ENCODE assay signal across 8 cellular contexts in the genomic region with DNA sequence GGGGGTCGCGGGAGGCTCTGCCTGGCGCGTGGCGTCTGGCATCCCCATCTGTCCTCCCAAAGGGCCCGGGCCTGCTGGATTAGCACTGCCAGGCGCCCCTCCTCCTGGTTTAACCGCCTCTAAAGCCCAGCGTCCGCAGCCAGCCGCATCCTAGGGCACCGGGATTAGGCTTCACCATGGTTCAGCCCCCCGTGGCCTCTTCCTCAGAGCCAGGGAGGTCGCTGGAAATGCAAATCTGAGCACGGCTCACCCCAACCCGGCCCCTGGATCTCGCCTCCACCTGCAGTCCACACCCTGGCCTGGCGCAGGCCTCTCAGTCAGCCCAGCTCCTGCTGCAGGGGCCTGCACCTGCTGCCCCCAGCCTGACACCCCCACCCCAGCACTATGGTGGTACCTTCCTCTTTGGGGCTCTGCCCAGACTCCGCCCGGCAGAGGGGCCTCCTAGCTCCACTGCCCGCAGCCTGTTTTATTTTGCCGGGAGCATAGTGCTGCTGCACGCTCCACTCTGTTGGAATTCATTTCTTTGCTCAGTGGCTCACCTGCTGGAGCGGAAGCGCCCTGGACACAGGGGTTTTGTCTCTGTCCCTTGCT. TPM values are rescaled to one million over a fixed set of nuclear protein-coding genes. Genes with fewer than 3 reads are reported as not detected.
A peak's percentile ranks its signal among the peaks of the same experiment; 100 is the strongest.
DNase-seq lines count a peak whose midpoint lies in the region; ATAC-seq, FAIRE-seq and TF ChIP-seq lines count a peak whose summit lies in the region.

No MANE protein-coding gene starts in this region.

- H3K79me2 ChIP-seq in H1 (ENCODE audit: control insufficient read depth in 1 of 2, insufficient read depth in 2 of 2, low read length in 2 of 2), result no peaks in the 10 kb centered on the region

- peak overlapping the region; percentile 71 for H4K8ac ChIP-seq in H1 (ENCODE audit: extremely low read depth, insufficient read depth, low read length)

- H3K9me3 Mint-ChIP-seq in activated T-cell treated with anti-CD3 and anti-CD28 coated beads, Interleukin-2, amount 50 U/mL, for 24 hours, result no peaks in the 10 kb centered on the region

- WGBS in H1 (ENCODE audit: extremely low coverage in 1 of 2, insufficient coverage in 1 of 2, insufficient read length in 1 of 2, insufficient replicate concordance in 2 of 2, low coverage in 1 of 2, low lambda C conversion rate in 2 of 2, missing lambda C conversion rate in 1 of 2), 2 experiments, result 13% methylated on average over 17 of the region's 25 CpGs; no CpG with 5 or more reads in 1 of the 2 experiments
- 50 to 63% (median 63%) methylated on average over 15 to 25 of the region's 25 CpGs for WGBS in psoas muscle, 3 donors

- no peak overlapping the region for H2AFZ ChIP-seq in H1 (ENCODE audit: low read length)

- H3K36me3 ChIP-seq in H1 (ENCODE audit: control insufficient read depth in 2 of 4, insufficient read depth in 4 of 4, low read length in 3 of 4), result peaks cover 0 to 4% (median 0%) of the 10 kb centered on the region in 4 experiments; a peak in 2 of 8 replicates
- H3K36me3 ChIP-seq in psoas muscle (ENCODE audit: insufficient read depth in 1 of 2, low read depth in 1 of 2), result no peaks in the 10 kb centered on the region
- no peaks in the 10 kb centered on the region for H3K36me3 ChIP-seq in mucosa of descending colon (ENCODE audit: low read depth)

- POLR2A ChIA-PET in H1 (lab: Charles Lee; ENCODE audit: partially characterized antibody), result interaction anchor here (0.9 to 2.7 kb wide), 11 partner anchors 8 to 82 kb away, joined by 3 to 9 read pairs (median 4); partner anchors contain the start of gene PRELID3A

- H3K27me3 ChIP-seq in H1 (replicated peaks in 1 of 4; ENCODE audit: control insufficient read depth in 3 of 4, extremely low read depth in 1 of 4, insufficient read depth in 3 of 4, low read length in 3 of 4), result no peaks in the 10 kb centered on the region
- H3K27me3 ChIP-seq in psoas muscle (ENCODE audit: insufficient read depth in 3 of 3, low read length in 2 of 3), result peaks cover 0 to 8% (median 8%) of the 10 kb centered on the region in 3 donors

- 0 out of 4 replicates have a peak, but pooled peaks of 1 of the 2 experiments have one; percentile 10 for TF ChIP-seq RAD21 in H1 (IDR thresholded peaks at IDR 0.05 in 1 of 2, conservative IDR thresholded peaks at IDR 0.05 in 1 of 2; ENCODE audit: low read depth in 2 of 2, low read length in 2 of 2)

- peak overlapping the region; percentile 76 to 84 for H3K4me2 ChIP-seq in H1 (ENCODE audit: insufficient read depth in 1 of 2, low read depth in 2 of 2, low read length in 2 of 2)

- ATAC-seq in psoas muscle (no peak), mucosa of descending colon (no peak), GM19324 (IDR thresholded peaks at IDR 0.05; ENCODE audit: low FRiP score, unreplicated experiment) (no peak), GM18907 (IDR thresholded peaks at IDR 0.05; ENCODE audit: unreplicated experiment) (no peak)

- H2BK15ac ChIP-seq in H1 (ENCODE audit: low read length), result no peak overlapping the region

- DNase-seq in activated T-cell treated with anti-CD3 and anti-CD28 coated beads, Interleukin-2, amount 50 U/mL, for 24 hours, result no peak
- DNase-seq in activated T-cell treated with anti-CD3 and anti-CD28 coated beads, Interleukin-2, amount 50 U/mL, for 48 hours, result no peak
- DNase-seq in NCI-H69 (lab: John Stamatoyannopoulos, UW) (peak; percentile 75), H1 (ENCODE audit: low read depth in 1 of 2, low spot score in 2 of 2) (peak in 1 of 2 experiments; percentile 83), psoas muscle (no peak), mucosa of descending colon (no peak)

- no peak overlapping the region for H3K14ac ChIP-seq in H1 (ENCODE audit: insufficient read length)

- H2AK5ac ChIP-seq in H1 (ENCODE audit: low read depth, low read length), result no peak overlapping the region

- no peak overlapping the region for H3K4ac ChIP-seq in H1 (replicated peaks; ENCODE audit: insufficient read length, low read depth, low read length)

- no peak overlapping the region for H2BK120ac ChIP-seq in H1 (replicated peaks; ENCODE audit: low read depth, low read length)

- no peak for FAIRE-seq in H1 (lab: Jason Lieb, UNC)

- H3K9ac ChIP-seq in H1 (replicated peaks in 1 of 4; ENCODE audit: extremely low read depth in 1 of 4, low read depth in 3 of 4, low read length in 3 of 4), result 0 out of 7 replicates have a peak overlapping the region, but pooled peaks of 3 of the 4 experiments have one; percentile 29 to 52 (median 48)

- H3K23ac ChIP-seq in H1 (ENCODE audit: insufficient read length), result no peak overlapping the region

- TF ChIP-seq EP300 in H1 (IDR thresholded peaks at IDR 0.05; ENCODE audit: borderline replicate concordance in 1 of 2, low read depth in 2 of 2, low read length in 2 of 2), result peak in 1 of 2 experiments; percentile 94; a peak in 2 of 3 replicates

- CTCF ChIA-PET in H1 (lab: Charles Lee; ENCODE audit: partially characterized antibody), result interaction anchor here (0.6 to 5.5 kb wide), 6 partner anchors 8 to 113 kb away, joined by 3 to 40 read pairs (median 3); no protein-coding TSS in a partner anchor

- no peak overlapping the region for H2BK20ac ChIP-seq in H1 (ENCODE audit: low read length)

- no peaks in the 10 kb centered on the region for H3K79me1 ChIP-seq in H1 (ENCODE audit: low read depth, low read length)

- H3K36me3 Mint-ChIP-seq in activated T-cell treated with anti-CD3 and anti-CD28 coated beads, Interleukin-2, amount 50 U/mL, for 24 hours (ENCODE audit: low read depth), result peaks cover 2% of the 10 kb centered on the region

- 0 out of 2 replicates have a peak overlapping the region, but pooled peaks have one; percentile 27 for H3K18ac ChIP-seq in H1 (ENCODE audit: extremely low read depth, low read length)

- no peaks in the 10 kb centered on the region for H3K9me3 ChIP-seq in H1 (ENCODE audit: insufficient read depth in 2 of 2, low read depth in 1 of 2, low read length in 1 of 2)
- H3K9me3 ChIP-seq in psoas muscle, result no peaks in the 10 kb centered on the region
- H3K9me3 ChIP-seq in mucosa of descending colon, result no peaks in the 10 kb centered on the region

- H3K27me3 Mint-ChIP-seq in activated T-cell treated with anti-CD3 and anti-CD28 coated beads, Interleukin-2, amount 50 U/mL, for 24 hours, result peaks cover 12% of the 10 kb centered on the region

- H2BK12ac ChIP-seq in H1 (ENCODE audit: low read depth, low read length), result no peak overlapping the region

- intact Hi-C loops in psoas muscle (cut with DNase I) (no loop called here), mucosa of descending colon (cut with DNase I, micrococcal nuclease) (no loop called here)

- peak overlapping the region; percentile 67 for H3K4me3 Mint-ChIP-seq in activated T-cell treated with anti-CD3 and anti-CD28 coated beads, Interleukin-2, amount 50 U/mL, for 24 hours

- H3K27ac ChIP-seq in H1 (ENCODE audit: low read depth, low read length), result peak overlapping the region; percentile 67; the same call in 1 of the 2 replicates
- H3K27ac ChIP-seq in psoas muscle, result no peak overlapping the region

- no peak overlapping the region for H3K56ac ChIP-seq in H1 (replicated peaks; ENCODE audit: insufficient read length, low read depth, low read length)

- peaks cover 10% of the 10 kb centered on the region for H3K4me1 Mint-ChIP-seq in activated T-cell treated with anti-CD3 and anti-CD28 coated beads, Interleukin-2, amount 50 U/mL, for 24 hours (ENCODE audit: low read depth)

- TF ChIP-seq CTCF in H1 (IDR thresholded peaks at IDR 0.05; ENCODE audit: control extremely low read depth in 1 of 3, insufficient read depth in 1 of 3, low read depth in 1 of 3, low read length in 3 of 3), result peak in 1 of 3 experiments; percentile 0; a peak in 2 of 4 replicates
- TF ChIP-seq CTCF in psoas muscle (IDR thresholded peaks at IDR 0.05), result no peak
- TF ChIP-seq CTCF in mucosa of descending colon (IDR thresholded peaks at IDR 0.05), result no peak

- peak overlapping the region; percentile 7 for H3K27ac Mint-ChIP-seq in activated T-cell treated with anti-CD3 and anti-CD28 coated beads, Interleukin-2, amount 50 U/mL, for 24 hours

- H3K4me3 ChIP-seq in H1 (ENCODE audit: extremely low read depth in 1 of 4, insufficient read depth in 2 of 4, low read depth in 3 of 4, low read length in 4 of 4) (peak overlapping the region; percentile 42 to 64 (median 55); a peak in 7 of 8 replicates), psoas muscle (peak overlapping the region; percentile 63), mucosa of descending colon (no peak overlapping the region)

- peaks cover 2 to 3% of the 10 kb centered on the region in 2 experiments for H4K20me1 ChIP-seq in H1 (replicated peaks in 1 of 2; ENCODE audit: control insufficient read depth in 1 of 2, insufficient read depth in 2 of 2, low read length in 2 of 2)

- peak in 1 of 2 experiments; percentile 72; a peak in 2 of 3 replicates for TF ChIP-seq POLR2A in H1 (IDR thresholded peaks at IDR 0.05; ENCODE audit: control extremely low read depth in 1 of 2, low read depth in 2 of 2, low read length in 2 of 2)

- peaks cover 0 to 12% (median 6%) of the 10 kb centered on the region in 4 experiments; a peak in 6 of 7 replicates for H3K4me1 ChIP-seq in H1 (replicated peaks in 1 of 4; ENCODE audit: control insufficient read depth in 3 of 4, insufficient read depth in 4 of 4, low read length in 3 of 4)
- H3K4me1 ChIP-seq in psoas muscle, result no peaks in the 10 kb centered on the region
- peaks cover 5% of the 10 kb centered on the region for H3K4me1 ChIP-seq in mucosa of descending colon (ENCODE audit: low read depth)

- peaks cover 5% of the 10 kb centered on the region; the same call in 1 of the 2 replicates for H3K23me2 ChIP-seq in H1 (ENCODE audit: low read depth, low read length)

- H4K5ac ChIP-seq in H1 (ENCODE audit: insufficient read length, low read depth, low read length), result peak overlapping the region; percentile 69

- no peak overlapping the region for H2BK5ac ChIP-seq in H1 (ENCODE audit: low read depth, low read length)

- H4K91ac ChIP-seq in H1 (replicated peaks; ENCODE audit: insufficient read length, low read length), result no peak overlapping the region

RNA-seq across cellular contexts. Expression of gene PRELID3A, which starts 13.2 kb away (rescaled TPM):
- 10.3 and 11.0 TPM in 2 replicates for total RNA-seq in H1 (2021; fragmentation: NEBNext Ultra II Directional; extraction: Animal tissue kit (Norgen Biotek cat#: 25700))
- polyA plus RNA-seq in H1 (2011; rRNA removed) (7.1 and 10.1 TPM in 2 replicates), psoas muscle (under 1 TPM; 0.49 to 0.92 (median 0.60) TPM)
- polyA plus RNA-seq in H1 (2011; cell fraction: cytosol; rRNA removed), result 14.3 TPM
- 40.1 TPM for polyA plus RNA-seq in H1 (2011; cell fraction: nucleus; rRNA removed)
- polyA plus RNA-seq in H1 (2012, experiment 1 of 2), result 8.7 to 13.4 TPM (median 12.2 TPM) in 4 replicates
- polyA plus RNA-seq in H1 (2012, experiment 2 of 2), result 6.1 TPM
- polyA plus RNA-seq in H1 (2013, experiment 1 of 2), result 6.3 TPM
- 5.3 TPM for polyA plus RNA-seq in H1 (2013, experiment 2 of 2)
- polyA minus RNA-seq in H1 (2011; rRNA and poly(A)+ RNA removed), result 3.8 and 4.4 TPM in 2 replicates
- polyA minus RNA-seq in H1 (2011; cell fraction: cytosol; rRNA and poly(A)+ RNA removed), result 7.3 TPM
- polyA minus RNA-seq in H1 (2011; cell fraction: nucleus; rRNA and poly(A)+ RNA removed), result 10.9 TPM
- total RNA-seq in psoas muscle (1 to 10 TPM in 1 of 4 donors, under 1 TPM in 3; 0.54 to 1.1 (median 0.74) TPM), mucosa of descending colon (1 to 10 TPM; 2.8 to 8.0 (median 2.9) TPM)

RNA-seq across cellular contexts. Expression of gene AFG3L2, which starts 43.9 kb away (rescaled TPM):
- total RNA-seq in H1 (2021; fragmentation: NEBNext Ultra II Directional; extraction: Animal tissue kit (Norgen Biotek cat#: 25700)), result 81.7 and 84.8 TPM in 2 replicates
- polyA plus RNA-seq in H1 (2011; rRNA removed) (27.0 and 29.7 TPM in 2 replicates), psoas muscle (100 to 1,000 TPM in 2 of 3 donors, 10 to 100 TPM in 1; 90.7 to 126 (median 106) TPM)
- 45.2 TPM for polyA plus RNA-seq in H1 (2011; cell fraction: cytosol; rRNA removed)
- 29.6 TPM for polyA plus RNA-seq in H1 (2011; cell fraction: nucleus; rRNA removed)
- polyA plus RNA-seq in H1 (2012, experiment 1 of 2), result 48.1 to 62.5 TPM (median 54.7 TPM) in 4 replicates
- 15.9 TPM for polyA plus RNA-seq in H1 (2012, experiment 2 of 2)
- 47.5 TPM for polyA plus RNA-seq in H1 (2013, experiment 1 of 2)
- polyA plus RNA-seq in H1 (2013, experiment 2 of 2), result 50.2 TPM
- polyA minus RNA-seq in H1 (2011; rRNA and poly(A)+ RNA removed), result 44.7 and 45.5 TPM in 2 replicates
- polyA minus RNA-seq in H1 (2011; cell fraction: cytosol; rRNA and poly(A)+ RNA removed), result 32.4 TPM
- 29.5 TPM for polyA minus RNA-seq in H1 (2011; cell fraction: nucleus; rRNA and poly(A)+ RNA removed)
- total RNA-seq in psoas muscle (100 to 1,000 TPM in 2 of 4 donors, 10 to 100 TPM in 2; 88.8 to 163 (median 103) TPM), mucosa of descending colon (100 to 1,000 TPM in 1 of 3 donors, 10 to 100 TPM in 2; 68.5 to 104 (median 93.1) TPM)
